In the genomic region with DNA sequence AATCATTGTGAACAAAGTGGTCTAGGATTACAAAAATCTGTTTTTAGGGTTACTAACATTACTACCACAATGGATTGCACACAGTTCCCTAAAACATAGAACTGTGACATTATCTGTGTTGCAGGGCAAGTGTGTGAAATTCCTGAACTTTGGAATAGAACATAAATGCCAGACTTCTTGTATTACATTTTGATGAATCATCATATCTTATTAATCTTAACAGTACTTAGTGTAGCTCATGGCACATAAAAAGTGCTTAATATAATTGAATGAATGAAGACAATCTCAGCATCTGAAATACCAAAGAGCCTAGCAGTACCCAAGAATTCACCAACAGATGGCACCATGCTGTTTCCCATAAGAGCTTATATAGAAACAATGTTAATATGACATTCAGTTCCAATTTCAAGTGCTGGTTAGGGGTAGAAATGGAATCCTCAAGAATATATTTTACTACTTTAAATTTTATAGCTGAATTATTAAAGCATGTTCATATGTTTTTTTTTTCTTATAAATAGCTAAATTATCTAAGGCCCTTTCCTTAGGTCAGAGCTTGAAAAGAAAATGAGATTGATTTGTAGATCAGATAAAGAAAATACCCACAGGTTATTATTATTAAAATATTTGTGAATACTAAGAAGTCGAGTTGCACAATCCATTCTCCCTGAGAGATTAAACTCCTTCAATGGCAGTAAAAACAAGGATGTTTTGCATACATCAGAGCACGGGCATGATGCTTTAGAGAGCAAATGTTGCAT, we compare ENCODE assay signal across 10 cellular contexts. TPM values are rescaled to one million over a fixed set of nuclear protein-coding genes. Genes with fewer than 3 reads are reported as not detected.
A peak's percentile ranks its signal among the peaks of the same experiment; 100 is the strongest.
DNase-seq lines count a peak whose midpoint lies in the region; ATAC-seq, FAIRE-seq and TF ChIP-seq lines count a peak whose summit lies in the region.
"Had no signal": no experiment of that assay in that cellular context is flagged by ENCODE, and none has a peak within 500 bp of the region (broad histone marks: within the 10 kb centered on the region; RNA-seq: fewer than 3 reads in every experiment).

No MANE protein-coding gene starts in this region.

- peak; percentile 68 for ATAC-seq in GM21526 (IDR thresholded peaks at IDR 0.05; ENCODE audit: low FRiP score, unreplicated experiment)
- peak; percentile 68 for ATAC-seq in left lobe of liver
- ATAC-seq in HG02763 (IDR thresholded peaks at IDR 0.05; ENCODE audit: unreplicated experiment): no peak

- DNase-seq in D721Med (ENCODE audit: insufficient read length, low spot score) (peak; percentile 25), NCI-H1694 (lab: John Stamatoyannopoulos, UW) (peak; percentile 20), T47D (ENCODE audit: low read depth in 1 of 2, low spot score in 1 of 2) (peak; percentile 63 to 66), left lobe of liver (ENCODE audit: low spot score) (no peak), activated gamma-delta T cell treated with Interleukin-2 at 50 U/mL for 16 hours (no peak), uterus (no peak)

- no peak for TF ChIP-seq POLR2A in uterus (IDR thresholded peaks at IDR 0.05)

- no peaks in the 10 kb centered on the region for H3K4me1 ChIP-seq in uterus
- H3K4me1 ChIP-seq: SJCRH30 had no signal

- FAIRE-seq in D721Med (lab: Jason Lieb, UNC): peak; percentile 16

- in situ Hi-C loops in T47D (cut with HindIII; ENCODE audit: low pct_unique_long_range_greater_than_20kb, low sequenced_read_pairs): no loop called here

- H3K36me3 ChIP-seq in uterus: no peaks in the 10 kb centered on the region
- H3K36me3 ChIP-seq: SJCRH30 had no signal

- TF ChIP-seq CTCF in D721Med (IDR thresholded peaks at IDR 0.05; ENCODE audit: insufficient read depth, missing control alignments) (peak; percentile 72), uterus (IDR thresholded peaks at IDR 0.05) (peak in 1 of 4 experiments; percentile 34)

- H3K27ac ChIP-seq in uterus: no peak overlapping the region
- H3K27ac ChIP-seq: SJCRH30 had no signal

- intact Hi-C loops in uterus (cut with DNase I; ENCODE audit: low total_unique reads): no loop called here

- no peak overlapping the region for H3K4me3 ChIP-seq in uterus
- H3K4me3 ChIP-seq: SJCRH30 had no signal

- H3K27me3 ChIP-seq in uterus: no peaks in the 10 kb centered on the region
- H3K27me3 ChIP-seq: SJCRH30 had no signal

- H3K9me3 ChIP-seq in uterus: no peaks in the 10 kb centered on the region
- H3K9me3 ChIP-seq: SJCRH30 had no signal

RNA-seq across cellular contexts. Expression of a gene that starts 25.8 kb away (rescaled TPM):
- 0.28 TPM for total RNA-seq in left lobe of liver
- total RNA-seq in uterus: 1 to 10 TPM in 1 of 4 donors, under 1 TPM in 3; 0.37 to 1.8 (median 0.55) TPM
- total RNA-seq: myocyte, SJCRH30 had no signal

Comparison
In these comparisons a context has a peak if more than half of its experiments do, and no peak if none do; other contexts are left out.
1. DNase-seq: peak in D721Med (single experiment), NCI-H1694 (single experiment) and T47D (2 of 2); none in left lobe of liver (single experiment), activated gamma-delta T cell treated with Interleukin-2 at 50 U/mL for 16 hours (single experiment) and uterus (0 of 2).